Comparison of ENCODE assay signal across 31 cellular contexts in genomic region chr22:44793106-44793505, GRCh38. TPM values are rescaled to one million over a fixed set of nuclear protein-coding genes. Genes with fewer than 3 reads are reported as not detected.
"Had no signal": no experiment of that assay in that cellular context is flagged by ENCODE, and none has a peak within 500 bp of the region (broad histone marks: within the 10 kb centered on the region; RNA-seq: fewer than 3 reads in every experiment).

No MANE protein-coding gene starts in this region.

- H3K9me3 ChIP-seq: ascending aorta, gastrocnemius medialis had no signal

- H3K27ac Mint-ChIP-seq: activated B cell treated with CpG ODN at 0.5 μM for 24 hours; activated CD8-positive, alpha-beta T cell treated with anti-CD3 and anti-CD28 coated beads for 36 hours; activated naive CD4-positive, alpha-beta T cell treated with anti-CD3 and anti-CD28 coated beads, Interleukin-2, amount 10 ng/mL, durations not matched to agents 7 days and 5 days; activated naive CD4-positive, alpha-beta T cell treated with anti-CD3 and anti-CD28 coated beads, Interleukin-2, amount 50 U/mL, for 72 hours; activated naive CD8-positive, alpha-beta T cell treated with anti-CD3 and anti-CD28 coated beads, Interleukin-2, amount 10 ng/mL, durations not matched to agents 7 days and 5 days; activated T-cell treated with anti-CD3 and anti-CD28 coated beads, Interleukin-2, amount 50 U/mL, for 24 hours; activated T-cell treated with anti-CD3 and anti-CD28 coated beads, Interleukin-2, amount 50 U/mL, for 72 hours; dendritic cell treated with granulocyte-macrophage colony-stimulating factor and Interleukin-4, amounts not matched to agents 40 ng/mL and 50 ng/mL, for 4 days; T-helper 17 cell; T-helper 2 cell treated with Interferon-gamma antibody and Interleukin-4, amounts not matched to agents 5 μg/mL and 100 μg/mL, for 36 hours had no signal

- H3K4me1 ChIP-seq: ascending aorta, esophagus muscularis mucosa, foreskin keratinocyte, gastrocnemius medialis, heart right ventricle had no signal

- H3K27me3 ChIP-seq: ascending aorta, foreskin keratinocyte had no signal

- H3K4me3 Mint-ChIP-seq: activated B cell treated with CpG ODN at 0.5 μM for 24 hours; activated CD8-positive, alpha-beta T cell treated with anti-CD3 and anti-CD28 coated beads for 36 hours; activated naive CD4-positive, alpha-beta T cell treated with anti-CD3 and anti-CD28 coated beads, Interleukin-2, amount 10 ng/mL, durations not matched to agents 7 days and 5 days; activated naive CD8-positive, alpha-beta T cell treated with anti-CD3 and anti-CD28 coated beads, Interleukin-2, amount 10 ng/mL, durations not matched to agents 7 days and 5 days; activated T-cell treated with anti-CD3 and anti-CD28 coated beads, Interleukin-2, amount 50 U/mL, for 24 hours; activated T-cell treated with anti-CD3 and anti-CD28 coated beads, Interleukin-2, amount 50 U/mL, for 72 hours; brain; central memory CD8-positive, alpha-beta T cell; dendritic cell treated with granulocyte-macrophage colony-stimulating factor and Interleukin-4, amounts not matched to agents 40 ng/mL and 50 ng/mL, for 4 days; endodermal cell; T-helper 17 cell; T-helper 2 cell treated with Interferon-gamma antibody and Interleukin-4, amounts not matched to agents 5 μg/mL and 100 μg/mL, for 36 hours had no signal

- H3K36me3 ChIP-seq: ascending aorta, esophagus muscularis mucosa, gastrocnemius medialis, heart right ventricle had no signal

- DNase-seq: activated B cell treated with CpG ODN at 0.5 μM for 24 hours; activated CD4-positive, alpha-beta T cell treated with anti-CD3 and anti-CD28 coated beads for 48 hours; activated CD4-positive, alpha-beta T cell treated with anti-CD3 and anti-CD28 coated beads, Interleukin-2, amount 50 U/mL, for 1 hour; activated CD4-positive, alpha-beta T cell treated with anti-CD3 and anti-CD28 coated beads, Interleukin-2, amount 50 U/mL, for 48 hours; activated CD8-positive, alpha-beta memory T cell treated with anti-CD3 and anti-CD28 coated beads for 24 hours; activated CD8-positive, alpha-beta T cell treated with anti-CD3 and anti-CD28 coated beads for 36 hours; activated gamma-delta T cell; activated naive CD4-positive, alpha-beta T cell; activated naive CD4-positive, alpha-beta T cell treated with anti-CD3 and anti-CD28 coated beads, Interleukin-2, amount 10 ng/mL, durations not matched to agents 7 days and 5 days; activated naive CD8-positive, alpha-beta T cell treated with anti-CD3 and anti-CD28 coated beads, Interleukin-2, amount 10 ng/mL, durations not matched to agents 7 days and 5 days; activated T-cell treated with anti-CD3 and anti-CD28 coated beads, Interleukin-2, amount 50 U/mL, for 24 hours; activated T-cell treated with anti-CD3 and anti-CD28 coated beads, Interleukin-2, amount 50 U/mL, for 72 hours; dorsolateral prefrontal cortex; effector memory CD4-positive, alpha-beta T cell; endodermal cell; foreskin keratinocyte; gastrocnemius medialis; glutamatergic neuron; heart right ventricle; T-helper 1 cell; T-helper 17 cell; T1000 had no signal

- H3K4me3 ChIP-seq: ascending aorta, coronary artery, dorsolateral prefrontal cortex, esophagus muscularis mucosa, gastrocnemius medialis, heart right ventricle had no signal

- H3K27me3 Mint-ChIP-seq: activated CD8-positive, alpha-beta T cell treated with anti-CD3 and anti-CD28 coated beads for 36 hours; activated naive CD4-positive, alpha-beta T cell treated with anti-CD3 and anti-CD28 coated beads, Interleukin-2, amount 10 ng/mL, durations not matched to agents 7 days and 5 days; activated T-cell treated with anti-CD3 and anti-CD28 coated beads, Interleukin-2, amount 50 U/mL, for 24 hours; dendritic cell treated with granulocyte-macrophage colony-stimulating factor and Interleukin-4, amounts not matched to agents 40 ng/mL and 50 ng/mL, for 4 days; T-helper 17 cell had no signal

- ATAC-seq: activated CD4-positive, CD25-positive, alpha-beta regulatory T cell treated with anti-CD3 and anti-CD28 coated beads, Interleukin-2, amount 50 U/mL, for 24 hours; activated CD8-positive, alpha-beta T cell treated with anti-CD3 and anti-CD28 coated beads for 36 hours; activated naive CD4-positive, alpha-beta T cell treated with anti-CD3 and anti-CD28 coated beads, Interleukin-2, amount 50 U/mL, for 72 hours; activated T-cell treated with anti-CD3 and anti-CD28 coated beads, Interleukin-2, amount 50 U/mL, for 72 hours; foreskin keratinocyte; gastrocnemius medialis; heart right ventricle; T-helper 17 cell had no signal

- H3K4me1 Mint-ChIP-seq: activated B cell treated with CpG ODN at 0.5 μM for 24 hours; activated naive CD4-positive, alpha-beta T cell treated with anti-CD3 and anti-CD28 coated beads, Interleukin-2, amount 10 ng/mL, durations not matched to agents 7 days and 5 days; activated naive CD8-positive, alpha-beta T cell treated with anti-CD3 and anti-CD28 coated beads, Interleukin-2, amount 10 ng/mL, durations not matched to agents 7 days and 5 days; central memory CD8-positive, alpha-beta T cell; T-helper 17 cell had no signal

- H3K9me3 Mint-ChIP-seq: activated B cell treated with CpG ODN at 0.5 μM for 24 hours; activated CD8-positive, alpha-beta T cell treated with anti-CD3 and anti-CD28 coated beads for 36 hours; activated naive CD4-positive, alpha-beta T cell treated with anti-CD3 and anti-CD28 coated beads, Interleukin-2, amount 10 ng/mL, durations not matched to agents 7 days and 5 days; activated naive CD4-positive, alpha-beta T cell treated with anti-CD3 and anti-CD28 coated beads, Interleukin-2, amount 50 U/mL, for 72 hours; activated naive CD8-positive, alpha-beta T cell treated with anti-CD3 and anti-CD28 coated beads, Interleukin-2, amount 10 ng/mL, durations not matched to agents 7 days and 5 days; activated T-cell treated with anti-CD3 and anti-CD28 coated beads, Interleukin-2, amount 50 U/mL, for 24 hours; activated T-cell treated with anti-CD3 and anti-CD28 coated beads, Interleukin-2, amount 50 U/mL, for 72 hours; central memory CD8-positive, alpha-beta T cell; dendritic cell treated with granulocyte-macrophage colony-stimulating factor and Interleukin-4, amounts not matched to agents 40 ng/mL and 50 ng/mL, for 4 days; endodermal cell; T-helper 2 cell treated with Interferon-gamma antibody and Interleukin-4, amounts not matched to agents 5 μg/mL and 100 μg/mL, for 36 hours had no signal

- H3K36me3 Mint-ChIP-seq: activated naive CD4-positive, alpha-beta T cell treated with anti-CD3 and anti-CD28 coated beads, Interleukin-2, amount 10 ng/mL, durations not matched to agents 7 days and 5 days; activated naive CD4-positive, alpha-beta T cell treated with anti-CD3 and anti-CD28 coated beads, Interleukin-2, amount 50 U/mL, for 72 hours; activated naive CD8-positive, alpha-beta T cell treated with anti-CD3 and anti-CD28 coated beads, Interleukin-2, amount 10 ng/mL, durations not matched to agents 7 days and 5 days had no signal

- H3K27ac ChIP-seq: ascending aorta, coronary artery, dorsolateral prefrontal cortex, esophagus muscularis mucosa, foreskin keratinocyte, gastrocnemius medialis, heart right ventricle had no signal

RNA-seq across cellular contexts. Expression of gene ARHGAP8, which starts 40.7 kb away (rescaled TPM):
- total RNA-seq: ascending aorta, gastrocnemius medialis had no signal
